13 cellular contexts compared by ENCODE assay signal in the genomic region with DNA sequence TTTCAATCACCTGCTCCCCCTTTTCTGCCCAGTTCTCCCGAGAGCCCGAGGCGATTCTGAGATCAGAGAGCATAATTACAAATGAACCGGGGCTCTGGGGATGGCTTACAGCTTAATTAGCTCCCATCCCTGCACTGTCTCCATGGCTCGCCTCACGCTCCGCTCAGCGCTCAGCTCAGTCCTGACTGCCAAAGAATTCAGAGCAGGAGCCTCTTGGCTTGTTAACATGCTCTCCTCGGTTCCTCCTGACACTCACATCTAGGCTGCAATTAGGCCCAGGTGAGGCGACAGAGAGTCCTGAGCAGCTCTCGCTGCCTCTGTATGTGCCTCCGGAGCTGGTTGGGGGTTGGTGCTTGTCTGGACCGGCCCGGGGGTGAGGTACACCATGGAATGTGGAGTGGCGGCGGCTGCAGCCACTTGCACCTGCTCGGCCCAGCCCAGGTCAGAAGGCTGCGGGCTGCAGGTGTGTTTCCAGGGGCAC.
A peak's percentile ranks its signal among the peaks of the same experiment; 100 is the strongest.
DNase-seq lines count a peak whose midpoint lies in the region; ATAC-seq, FAIRE-seq and TF ChIP-seq lines count a peak whose summit lies in the region.
"Had no signal": no experiment of that assay in that cellular context is flagged by ENCODE, and none has a peak within 500 bp of the region (broad histone marks: within the 10 kb centered on the region; RNA-seq: fewer than 3 reads in every experiment).

No MANE protein-coding gene starts in this region.

- ATAC-seq in HCT116 = peak; percentile 34; the same call in 1 of the 2 replicates
- ATAC-seq in pancreas = peak in 3 of 4 donors; percentile 18 to 41 (median 28)
- ATAC-seq in HG02981 (IDR thresholded peaks at IDR 0.05; ENCODE audit: unreplicated experiment) = no peak

- intact Hi-C loops in HCT116 (cut with micrococcal nuclease) = no loop called here
- intact Hi-C loops in pancreas (cut with DNase I) = no loop called here

- CTCF ChIA-PET in HCT116 (lab: Charles Lee) = interaction anchor here (1.9 to 2.4 kb wide), 2 partner anchors 14 to 40 kb away, joined by 4 to 7 read pairs; no protein-coding TSS in a partner anchor

- H3K36me3 ChIP-seq in HCT116 (ENCODE audit: control insufficient read depth in 1 of 2, insufficient read depth in 2 of 2, low read length in 2 of 2) (no peaks in the 10 kb centered on the region), pancreas (no peaks in the 10 kb centered on the region), GM23248 (ENCODE audit: low read depth) (no peaks in the 10 kb centered on the region)
- H3K36me3 ChIP-seq: BLaER1, SJSA1 had no signal

- no peak for FAIRE-seq in pancreas (lab: Jason Lieb, UNC)

- H3K79me2 ChIP-seq in HCT116 (ENCODE audit: insufficient read depth, low read length) (no peaks in the 10 kb centered on the region), GM23248 (ENCODE audit: insufficient read depth) (no peaks in the 10 kb centered on the region)

- H3F3A ChIP-seq in GM23248 (ENCODE audit: insufficient read depth) = no peaks in the 10 kb centered on the region

- no peaks in the 10 kb centered on the region for H4K20me1 ChIP-seq in HCT116 (ENCODE audit: insufficient read depth)
- H4K20me1 ChIP-seq in GM23248 (ENCODE audit: insufficient read depth) = no peaks in the 10 kb centered on the region
- H4K20me1 ChIP-seq: BLaER1 had no signal

- no peak overlapping the region for H2AFZ ChIP-seq in HCT116 (ENCODE audit: low read depth, low read length, poor library complexity, severe bottlenecking)
- H2AFZ ChIP-seq in GM23248 = no peak overlapping the region

- in situ Hi-C loops in GM23248 (cut with MboI) = no loop called here

- H3K9ac ChIP-seq in HCT116 (ENCODE audit: low read length) (no peak overlapping the region), GM23248 (no peak overlapping the region)
- H3K9ac ChIP-seq: BLaER1 had no signal

- H3K4me3 ChIP-seq in HCT116 (replicated peaks in 1 of 2; ENCODE audit: low read depth in 1 of 2, low read length in 2 of 2) (no peak overlapping the region), pancreas (no peak overlapping the region), GM23248 (no peak overlapping the region)
- H3K4me3 ChIP-seq: BLaER1, SJSA1 had no signal

- H3K4me1 ChIP-seq in HCT116 (ENCODE audit: control insufficient read depth in 1 of 2, insufficient read depth in 2 of 2, low read length in 2 of 2) (no peaks in the 10 kb centered on the region), pancreas (no peaks in the 10 kb centered on the region), GM23248 (ENCODE audit: insufficient read depth) (no peaks in the 10 kb centered on the region)
- H3K4me1 ChIP-seq: SJSA1 had no signal

- TF ChIP-seq RAD21 in HCT116 (IDR thresholded peaks at IDR 0.05; ENCODE audit: low read depth) = no peak

- WGBS in pancreas, 2 donors = 37 to 38% methylated on average over 18 of the region's 18 CpGs
- WGBS in GM23248 (ENCODE audit: low coverage in 1 of 2, low lambda C conversion rate in 2 of 2, missing lambda C conversion rate in 2 of 2), 2 experiments = 58% methylated on average over 18 of the region's 18 CpGs

- no peak for TF ChIP-seq POLR2A in HCT116 (IDR thresholded peaks at IDR 0.05; ENCODE audit: borderline replicate concordance, extremely low read depth, insufficient read depth, insufficient read length)

- H3K4me2 ChIP-seq in HCT116 (ENCODE audit: low read length) (no peak overlapping the region), GM23248 (ENCODE audit: unreplicated experiment) (no peak overlapping the region)

- no TSS peak for BruUV-seq in HCT116 (replicated peaks; lab: Mats Ljungman, UMichigan)

- no peak for TF ChIP-seq CTCF in HCT116 (IDR thresholded peaks at IDR 0.05 in 2 of 3, conservative IDR thresholded peaks at IDR 0.05 in 1 of 3; ENCODE audit: borderline replicate concordance in 1 of 3, insufficient read depth in 1 of 3, low read depth in 2 of 3, low read length in 2 of 3)
- no peak for TF ChIP-seq CTCF in pancreas (IDR thresholded peaks at IDR 0.05)

- RAD21 ChIA-PET in HCT116 (lab: Charles Lee; ENCODE audit: low non-redundant PET in 1 of 2, low total read pairs in 2 of 2, uncharacterized antibody in 2 of 2, unreplicated experiment in 2 of 2) = no interaction called here

- POLR2A ChIA-PET in HCT116 (lab: Charles Lee) = no interaction called here

- H3K27me3 ChIP-seq in HCT116 (ENCODE audit: insufficient read depth, low read length) (peaks cover under 1% of the 10 kb centered on the region; the same call in 1 of the 2 replicates), pancreas (no peaks in the 10 kb centered on the region), GM23248 (replicated peaks; ENCODE audit: insufficient read depth) (no peaks in the 10 kb centered on the region)
- H3K27me3 ChIP-seq: SJSA1 had no signal

- no peaks in the 10 kb centered on the region for H3K9me2 ChIP-seq in HCT116 (ENCODE audit: insufficient read depth)
- no peaks in the 10 kb centered on the region for H3K9me2 ChIP-seq in GM23248 (ENCODE audit: insufficient read depth)

- H3K27ac ChIP-seq in HCT116 (ENCODE audit: low read depth, low read length) (no peak overlapping the region), pancreas (no peak overlapping the region), GM23248 (no peak overlapping the region)
- H3K27ac ChIP-seq: BLaER1, SJSA1 had no signal

- no peaks in the 10 kb centered on the region for H3K9me3 ChIP-seq in HCT116 (ENCODE audit: control insufficient read depth in 1 of 2, insufficient read depth in 1 of 2, low read depth in 1 of 2, low read length in 2 of 2)
- H3K9me3 ChIP-seq in pancreas = no peaks in the 10 kb centered on the region
- no peaks in the 10 kb centered on the region for H3K9me3 ChIP-seq in GM23248 (ENCODE audit: low read depth)
- H3K9me3 ChIP-seq: BLaER1, SJSA1 had no signal

- DNase-seq in HCT116 (ENCODE audit: low read depth, low spot score) = no peak
- DNase-seq in NCI-H69 (lab: John Stamatoyannopoulos, UW) = peak; percentile 74
- peak; percentile 12 to 31 for DNase-seq in hippocampal formation (lab: John Stamatoyannopoulos, UW)
- DNase-seq in pancreas = no peak
- DNase-seq in GM23248 = no peak
- no peak for DNase-seq in stimulated activated CD4-positive, alpha-beta T cell treated with anti-CD3 and anti-CD28 coated beads, Interleukin-1b, Interleukin-23, amount 100 ng/mL, for 48 hours
- DNase-seq in activated CD8-positive, alpha-beta memory T cell treated with anti-CD3 and anti-CD28 coated beads for 24 hours = no peak
- DNase-seq: activated naive CD4-positive, alpha-beta T cell treated with anti-CD3 and anti-CD28 coated beads, Interleukin-2, amount 50 U/mL, for 16 hours; stimulated activated CD4-positive, alpha-beta T cell treated with anti-CD3 and anti-CD28 coated beads, Interleukin-4, amount 100 ng/mL, for 4 hours; stimulated activated naive CD4-positive, alpha-beta T cell had no signal

TF ChIP-seq in HCT116, 20 proteins besides CTCF, POLR2A, EP300 and RAD21:
- TF ChIP-seq, protein P1, sequence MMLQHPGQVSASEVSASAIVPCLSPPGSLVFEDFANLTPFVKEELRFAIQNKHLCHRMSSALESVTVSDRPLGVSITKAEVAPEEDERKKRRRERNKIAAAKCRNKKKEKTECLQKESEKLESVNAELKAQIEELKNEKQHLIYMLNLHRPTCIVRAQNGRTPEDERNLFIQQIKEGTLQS (IDR thresholded peaks at IDR 0.05) = no peak
- no peak for TF ChIP-seq SP1 (IDR thresholded peaks at IDR 0.05; ENCODE audit: low read depth)
- TF ChIP-seq SIN3A (IDR thresholded peaks at IDR 0.05; ENCODE audit: low read depth) = no peak
- TF ChIP-seq CEBPB (IDR thresholded peaks at IDR 0.05; ENCODE audit: low read depth) = no peak
- TF ChIP-seq TCF7L2 (IDR thresholded peaks at IDR 0.05; ENCODE audit: borderline replicate concordance, extremely low read depth, insufficient read depth, insufficient read length) = no peak
- TF ChIP-seq FOSL1 (IDR thresholded peaks at IDR 0.05; ENCODE audit: low read depth) = no peak
- no peak for TF ChIP-seq ZBTB33 (IDR thresholded peaks at IDR 0.05; ENCODE audit: extremely low read depth, insufficient replicate concordance, low read length)
- TF ChIP-seq JUND (IDR thresholded peaks at IDR 0.05) = no peak
- no peak for TF ChIP-seq ELF1 (IDR thresholded peaks at IDR 0.05; ENCODE audit: borderline replicate concordance, low read depth)
- no peak for TF ChIP-seq CBX3 (IDR thresholded peaks at IDR 0.05; ENCODE audit: low read depth)
- TF ChIP-seq EZH2phosphoT487 (IDR thresholded peaks at IDR 0.05; ENCODE audit: borderline replicate concordance) = no peak

Comparison
In these comparisons a context has a peak if more than half of its experiments do, and no peak if none do; other contexts are left out.
1. DNase-seq: peak in NCI-H69 (single experiment) and hippocampal formation (2 of 2); none in HCT116 (single experiment), pancreas (0 of 6), GM23248 (single experiment), stimulated activated CD4-positive, alpha-beta T cell treated with anti-CD3 and anti-CD28 coated beads, Interleukin-1b, Interleukin-23, amount 100 ng/mL, for 48 hours (single experiment) and activated CD8-positive, alpha-beta memory T cell treated with anti-CD3 and anti-CD28 coated beads for 24 hours (single experiment).